20 cellular contexts compared by ENCODE assay signal in the genomic region with DNA sequence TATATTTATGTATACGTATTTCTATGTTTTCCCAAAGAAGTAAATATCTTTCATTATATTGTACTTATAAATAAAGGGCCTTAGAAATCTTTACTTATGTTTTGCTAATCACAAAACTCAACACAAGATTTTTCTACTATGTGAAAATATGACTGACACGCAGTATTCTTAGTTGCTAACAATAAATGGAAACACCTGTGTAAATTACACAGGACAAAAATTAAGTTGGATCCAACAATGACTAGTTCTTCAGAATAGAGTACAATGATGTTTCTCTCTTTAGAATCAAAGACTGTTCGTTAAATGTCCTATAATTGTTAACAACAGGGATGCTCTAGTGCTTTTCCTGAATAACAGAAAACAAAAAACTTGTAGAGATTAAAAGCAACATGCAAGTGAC.
DNase-seq lines count a peak whose midpoint lies in the region; ATAC-seq and TF ChIP-seq lines count a peak whose summit lies in the region.
"Had no signal": no experiment of that assay in that cellular context is flagged by ENCODE, and none has a peak within 500 bp of the region (broad histone marks: within the 10 kb centered on the region; RNA-seq: fewer than 3 reads in every experiment).

No MANE protein-coding gene starts in this region.

- no peaks in the 10 kb centered on the region for H3K27me3 ChIP-seq in KMS-11 (ENCODE audit: insufficient read depth, low read depth)
- H3K27me3 ChIP-seq: BLaER1 had no signal

- no peak overlapping the region for H3K9ac ChIP-seq in KMS-11
- H3K9ac ChIP-seq: BLaER1 had no signal

- H3K79me2 ChIP-seq in KMS-11 (ENCODE audit: insufficient read depth, low read depth), result peaks cover 37% of the 10 kb centered on the region

- TF ChIP-seq CTCF in KMS-11 (conservative IDR thresholded peaks at IDR 0.05; ENCODE audit: low read depth, low read length) (no peak), GM13977 (IDR thresholded peaks at IDR 0.05; ENCODE audit: extremely low read depth, insufficient read depth, missing control alignments) (no peak)

- DNase-seq in NCI-H748 treated with DMSO at 0.1 percent for 48 hours (lab: John Stamatoyannopoulos, UW) (peak; percentile 26), dermis microvascular lymphatic vessel endothelial cell (ENCODE audit: low read depth in 2 of 2) (peak; percentile 54 to 69), lung microvascular endothelial cell (ENCODE audit: low read depth in 2 of 2) (peak; percentile 34 to 50), NAMALWA (ENCODE audit: low spot score) (no peak), GM13977 (ENCODE audit: low spot score) (no peak), NCI-H2107 (lab: John Stamatoyannopoulos, UW) (no peak)
- DNase-seq: Caco-2; CD4-positive, CD25-positive, alpha-beta regulatory T cell; CD8-positive, alpha-beta T cell; DMS153; DND-41; GDM1; H9 had no signal

- no peak overlapping the region for H3K4me3 ChIP-seq in KMS-11 (IDR thresholded peaks at IDR 0.05; ENCODE audit: insufficient read depth, low read depth, low read length)
- H3K4me3 ChIP-seq: BLaER1, GM12878, GM23338 had no signal

- H3K36me3 ChIP-seq in KMS-11 (ENCODE audit: insufficient read depth), result no peaks in the 10 kb centered on the region
- H3K36me3 ChIP-seq: BLaER1 had no signal

- no peaks in the 10 kb centered on the region for H4K20me1 ChIP-seq in KMS-11 (ENCODE audit: insufficient read depth)

- no peak for ATAC-seq in GM21381 (IDR thresholded peaks at IDR 0.05; ENCODE audit: unreplicated experiment)
- ATAC-seq: CD8-positive, alpha-beta T cell; GM12878; GM23338; HCT116 had no signal

- in situ Hi-C loops in GM13977 (cut with MboI; ENCODE audit: low pct_unique_long_range_greater_than_20kb, low sequenced_read_pairs, unreplicated experiment), result no loop called here

- H3K4me2 ChIP-seq in KMS-11, result peak overlapping the region; percentile 79; the same call in 1 of the 2 replicates
- H3K4me2 ChIP-seq: BLaER1, GM23338 had no signal

- H2AFZ ChIP-seq in KMS-11 (ENCODE audit: low read depth), result no peak overlapping the region
- H2AFZ ChIP-seq: GM23338 had no signal

- peaks cover 69% of the 10 kb centered on the region for H3K4me1 ChIP-seq in KMS-11 (ENCODE audit: low read depth, poor library complexity, severe bottlenecking)
- H3K4me1 ChIP-seq: BLaER1 had no signal

- H3K27ac ChIP-seq in KMS-11, result no peak overlapping the region
- H3K27ac ChIP-seq: BLaER1, C4-2B had no signal

Comparison
In these comparisons a context has a peak if more than half of its experiments do, and no peak if none do; other contexts are left out.
1. DNase-seq: peak in NCI-H748 treated with DMSO at 0.1 percent for 48 hours (single experiment), dermis microvascular lymphatic vessel endothelial cell (2 of 2) and lung microvascular endothelial cell (2 of 2); none in NAMALWA (single experiment), GM13977 (single experiment) and NCI-H2107 (single experiment).